Comparison of ENCODE assay signal across 8 cellular contexts in genomic region chr7:138460176-138460648, GRCh38. TPM values are rescaled to one million over a fixed set of nuclear protein-coding genes. Genes with fewer than 3 reads are reported as not detected.
DNase-seq lines count a peak whose midpoint lies in the region; ATAC-seq and TF ChIP-seq lines count a peak whose summit lies in the region.

TSS of gene TRIM24 (plus strand) at chr7:138460259. CDS start at chr7:138460549, 290 bp downstream.

- H3K4me1 ChIP-seq in stomach smooth muscle (ENCODE audit: control insufficient read depth, insufficient read depth, low read length), result peaks cover 10% of the 10 kb centered on the region

- TF ChIP-seq CTCF in AG09309 (IDR thresholded peaks at IDR 0.05; ENCODE audit: control insufficient read depth, insufficient read depth, low read depth, low read length, missing control alignments), result no peak
- no peak for TF ChIP-seq CTCF in brain microvascular endothelial cell (IDR thresholded peaks at IDR 0.05; ENCODE audit: low read depth, low read length, missing control alignments)

- ATAC-seq in GM18867 (IDR thresholded peaks at IDR 0.05; ENCODE audit: unreplicated experiment) (peak; percentile 78), HG03039 (IDR thresholded peaks at IDR 0.05; ENCODE audit: unreplicated experiment) (peak; percentile 76)

- peak within 1 kb of the TSS; percentile 66 to 77 for H3K9ac ChIP-seq in stomach smooth muscle (ENCODE audit: low read length in 2 of 2)

- H3K27me3 ChIP-seq in brain microvascular endothelial cell (replicated peaks) (no peaks in the 10 kb centered on the region), layer of hippocampus (ENCODE audit: control insufficient read depth, insufficient read depth, low read length) (no peaks in the 10 kb centered on the region), stomach smooth muscle (ENCODE audit: control insufficient read depth in 1 of 2, insufficient read depth in 2 of 2, low read length in 2 of 2) (no peaks in the 10 kb centered on the region)

- H3K36me3 ChIP-seq in brain microvascular endothelial cell (replicated peaks), result no peaks in the 10 kb centered on the region
- H3K36me3 ChIP-seq in stomach smooth muscle (ENCODE audit: control insufficient read depth in 2 of 2, insufficient read depth in 2 of 2, low read length in 2 of 2), result no peaks in the 10 kb centered on the region

- peak within 1 kb of the TSS; percentile 77 for H3K27ac ChIP-seq in brain microvascular endothelial cell
- H3K27ac ChIP-seq in layer of hippocampus (ENCODE audit: low read depth, low read length), result peak within 1 kb of the TSS; percentile 80
- peak within 1 kb of the TSS; percentile 82 for H3K27ac ChIP-seq in stomach smooth muscle (ENCODE audit: low read length)

- in situ Hi-C loops in brain microvascular endothelial cell (cut with HindIII; ENCODE audit: low pct_ligation_motif_present, low sequenced_read_pairs), result no loop called here

- H3K9me3 ChIP-seq in stomach smooth muscle (ENCODE audit: control insufficient read depth in 2 of 2, low read length in 2 of 2), result no peaks in the 10 kb centered on the region

- DNase-seq in AG09309 (ENCODE audit: low read depth) (peak; percentile 84), NOMO-1 treated with dmso at 0.1 percent for 144 hours (lab: John Stamatoyannopoulos, UW; ENCODE audit: unreplicated experiment) (peak; percentile 93), brain microvascular endothelial cell (no peak), SK-N-DZ (ENCODE audit: low spot score) (no peak)

- H3K4me3 ChIP-seq in AG09309 (ENCODE audit: control insufficient read depth, low read depth, low read length) (peak within 1 kb of the TSS; percentile 60), brain microvascular endothelial cell (ENCODE audit: low read depth, low read length) (peak within 1 kb of the TSS; percentile 71), stomach smooth muscle (ENCODE audit: low read length in 2 of 2) (peak within 1 kb of the TSS; percentile 81 to 84)

RNA-seq across cellular contexts. Expression of gene TRIM24, which starts in this region (rescaled TPM):
- polyA plus RNA-seq in SK-N-DZ (2014; cell fraction: cytosol; rRNA removed), result 45.1 and 47.2 TPM in 2 replicates
- polyA plus RNA-seq in SK-N-DZ (2014; cell fraction: nucleus; rRNA removed), result 29.6 and 33.6 TPM in 2 replicates

Comparison
In these comparisons a context has a peak if more than half of its experiments do, and no peak if none do; other contexts are left out.
1. DNase-seq: peak in AG09309 (single experiment) and NOMO-1 treated with dmso at 0.1 percent for 144 hours (single experiment); none in brain microvascular endothelial cell (single experiment) and SK-N-DZ (single experiment).
2. Peak in every context shown above with its lines, with median percentiles within 50 percentile points of each other: H3K4me3 ChIP-seq and H3K27ac ChIP-seq.